In the genomic region with DNA sequence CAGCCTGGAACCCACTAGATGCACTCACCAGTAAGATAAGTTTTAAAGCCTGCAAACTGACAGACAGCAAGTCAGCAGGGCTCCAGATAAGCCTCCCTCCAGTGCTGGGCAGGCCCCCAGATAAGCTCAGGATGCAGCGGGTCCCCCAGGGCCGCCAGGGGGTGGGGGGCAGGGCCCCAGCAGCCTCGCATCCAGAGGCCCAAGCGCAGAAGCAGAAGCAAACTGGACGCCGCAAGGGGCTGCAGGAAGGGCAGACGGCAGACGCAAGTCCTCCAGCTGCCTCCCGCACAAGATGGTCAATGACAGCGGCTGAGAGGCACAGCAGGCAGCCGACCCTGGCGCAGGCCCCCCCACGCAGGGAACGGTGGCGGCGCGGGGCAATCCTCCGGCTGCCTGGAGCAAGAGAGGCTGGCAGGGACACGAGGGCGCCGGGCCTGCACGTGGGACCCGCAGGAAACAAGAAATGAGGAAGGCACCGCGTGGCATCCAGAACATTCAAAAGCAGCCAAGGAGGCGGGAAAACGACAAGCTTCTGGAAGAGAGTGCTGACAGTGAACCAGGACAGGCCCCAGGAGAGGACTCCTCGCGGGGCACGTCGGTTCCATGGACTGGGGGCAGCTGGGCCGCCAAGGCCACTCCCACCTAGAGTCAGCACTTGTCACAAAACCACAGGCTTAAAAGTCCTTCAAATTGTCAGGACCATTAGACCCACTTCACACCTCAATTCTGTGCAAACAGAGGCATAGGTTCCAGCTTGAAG, we compare ENCODE assay signal across 15 cellular contexts. TPM values are rescaled to one million over a fixed set of nuclear protein-coding genes. Genes with fewer than 3 reads are reported as not detected.
A peak's percentile ranks its signal among the peaks of the same experiment; 100 is the strongest.
DNase-seq lines count a peak whose midpoint lies in the region; ATAC-seq and TF ChIP-seq lines count a peak whose summit lies in the region.
"Had no signal": no experiment of that assay in that cellular context is flagged by ENCODE, and none has a peak within 500 bp of the region (broad histone marks: within the 10 kb centered on the region; RNA-seq: fewer than 3 reads in every experiment).

No MANE protein-coding gene starts in this region.

- peak overlapping the region; percentile 60 for H3K4ac ChIP-seq in neuronal stem cell (ENCODE audit: low read length)

- H4K8ac ChIP-seq in neuronal stem cell (ENCODE audit: low read depth, low read length): no peak overlapping the region

- no peak overlapping the region for H2AFZ ChIP-seq in neuronal stem cell (ENCODE audit: low read length)

- peaks cover 16% of the 10 kb centered on the region for H3K79me1 ChIP-seq in neuronal stem cell (ENCODE audit: low read depth, low read length)

- WGBS in neuronal stem cell (ENCODE audit: extremely low coverage in 2 of 2, insufficient read length in 2 of 2, insufficient replicate concordance in 1 of 2), 2 donors: no CpG with 5 or more reads among the region's 32 CpGs

- DNase-seq in COLO668 (lab: John Stamatoyannopoulos, UW; ENCODE audit: unreplicated experiment): peak; percentile 54
- DNase-seq in NCI-H510A treated with DMSO at 0.1 percent for 48 hours (lab: John Stamatoyannopoulos, UW): peak; percentile 87
- peak; percentile 33 for DNase-seq in fibroblast of mammary gland (ENCODE audit: low read depth)
- no peak for DNase-seq in neuronal stem cell (ENCODE audit: low spot score)
- no peak for DNase-seq in D341Med (ENCODE audit: low spot score)
- DNase-seq in T-helper 17 cell: no peak
- DNase-seq: AML-193; effector memory CD8-positive, alpha-beta T cell; stimulated activated CD4-positive, alpha-beta T cell treated with anti-CD3 and anti-CD28 coated beads, Interleukin-4, amount 100 ng/mL, for 24 hours; T-cell had no signal

- H3K4me3 Mint-ChIP-seq in T-helper 17 cell: no peak overlapping the region
- H3K4me3 Mint-ChIP-seq: effector memory CD8-positive, alpha-beta T cell; T-cell had no signal

- no peak overlapping the region for H2BK5ac ChIP-seq in neuronal stem cell (ENCODE audit: low read length)

- H3K4me3 ChIP-seq in fibroblast of mammary gland (ENCODE audit: control insufficient read depth, low read depth, low read length) (no peak overlapping the region), neuronal stem cell (ENCODE audit: low read length in 2 of 2) (no peak overlapping the region)
- H3K4me3 ChIP-seq: thoracic aorta had no signal

- H3K27ac ChIP-seq in neuronal stem cell (replicated peaks; ENCODE audit: low read length): no peak overlapping the region
- H3K27ac ChIP-seq: neutrophil, thoracic aorta had no signal

- H3K9ac ChIP-seq in neuronal stem cell (ENCODE audit: low read depth, low read length, poor library complexity): peak overlapping the region; percentile 45

- no peaks in the 10 kb centered on the region for H3K27me3 ChIP-seq in neuronal stem cell (ENCODE audit: control insufficient read depth in 3 of 3, insufficient read depth in 3 of 3, low read depth in 1 of 3, low read length in 3 of 3)
- H3K27me3 ChIP-seq: neutrophil had no signal

- H3K36me3 ChIP-seq in neuronal stem cell (replicated peaks in 1 of 2; ENCODE audit: control insufficient read depth in 2 of 2, insufficient read depth in 2 of 2, low read length in 2 of 2): no peaks in the 10 kb centered on the region
- H3K36me3 ChIP-seq: neutrophil, thoracic aorta had no signal

- no peak for TF ChIP-seq CTCF in fibroblast of mammary gland (conservative IDR thresholded peaks at IDR 0.05; ENCODE audit: control insufficient read depth, insufficient read depth, low read depth, low read length)

- peaks cover 25 to 30% of the 10 kb centered on the region in 2 donors for H3K4me1 ChIP-seq in neuronal stem cell (ENCODE audit: control insufficient read depth in 2 of 2, insufficient read depth in 1 of 2, low read depth in 1 of 2, low read length in 2 of 2)

- H4K91ac ChIP-seq in neuronal stem cell (ENCODE audit: low read depth, low read length, poor library complexity): no peak overlapping the region

- peak overlapping the region; percentile 34 for H2BK15ac ChIP-seq in neuronal stem cell (ENCODE audit: low read length)

- H2BK120ac ChIP-seq in neuronal stem cell (ENCODE audit: low read depth, low read length): no peak overlapping the region

- peak overlapping the region; percentile 96 for H3K23ac ChIP-seq in neuronal stem cell (ENCODE audit: low read depth, low read length, poor library complexity)

- H2BK12ac ChIP-seq in neuronal stem cell (ENCODE audit: low read length): no peak overlapping the region

- H2AK5ac ChIP-seq in neuronal stem cell (ENCODE audit: low read depth, low read length): no peak overlapping the region

- H3K27me3 Mint-ChIP-seq in T-helper 17 cell: peaks cover 31% of the 10 kb centered on the region

- H3K4me1 Mint-ChIP-seq in T-helper 17 cell: no peaks in the 10 kb centered on the region
- H3K4me1 Mint-ChIP-seq: T-cell had no signal

- H3K18ac ChIP-seq in neuronal stem cell (ENCODE audit: low read length): peak overlapping the region; percentile 86

- H3K4me2 ChIP-seq in neuronal stem cell (ENCODE audit: insufficient read depth, low read length, poor library complexity, severe bottlenecking): no peak overlapping the region

- H3K9me3 ChIP-seq in neuronal stem cell (replicated peaks in 1 of 2; ENCODE audit: control insufficient read depth in 2 of 2, insufficient read depth in 1 of 2, low read depth in 1 of 2, low read length in 2 of 2) (no peaks in the 10 kb centered on the region), T-helper 17 cell (ENCODE audit: control insufficient read depth, low read length, poor library complexity, severe bottlenecking) (no peaks in the 10 kb centered on the region)
- H3K9me3 ChIP-seq: neutrophil, thoracic aorta had no signal

- peak overlapping the region; percentile 33 for H3K14ac ChIP-seq in neuronal stem cell (ENCODE audit: low read length)

- H3K27ac Mint-ChIP-seq in T-helper 17 cell: no peak overlapping the region
- H3K27ac Mint-ChIP-seq: effector memory CD8-positive, alpha-beta T cell; T-cell had no signal

- ATAC-seq in GM18520 (IDR thresholded peaks at IDR 0.05; ENCODE audit: unreplicated experiment) (no peak), T-helper 17 cell (no peak), GM18907 (IDR thresholded peaks at IDR 0.05; ENCODE audit: unreplicated experiment) (no peak)
- ATAC-seq: effector memory CD8-positive, alpha-beta T cell; T-cell had no signal

- H3K36me3 Mint-ChIP-seq in T-helper 17 cell (ENCODE audit: low read depth): no peaks in the 10 kb centered on the region
- H3K36me3 Mint-ChIP-seq: T-cell had no signal

RNA-seq across cellular contexts. Expression of gene ROR2, which starts 49.8 kb away (rescaled TPM):
- polyA plus RNA-seq in neuronal stem cell (2013, experiment 1 of 2): 14.0 TPM
- polyA plus RNA-seq in neuronal stem cell (2013, experiment 2 of 2): 13.8 TPM
- under 1 TPM; 0.22 to 0.37 TPM for total RNA-seq in T-helper 17 cell
- total RNA-seq: HT-29 had no signal

Comparison
In these comparisons a context has a peak if more than half of its experiments do, and no peak if none do; other contexts are left out.
1. DNase-seq: peak in COLO668 (single experiment), NCI-H510A treated with DMSO at 0.1 percent for 48 hours (single experiment) and fibroblast of mammary gland (single experiment); none in neuronal stem cell (single experiment), D341Med (single experiment) and T-helper 17 cell (0 of 3).